In genomic region chr9:708182-708555, GRCh38 we compare ENCODE assay signal across 10 cellular contexts.
DNase-seq lines count a peak whose midpoint lies in the region; ATAC-seq and TF ChIP-seq lines count a peak whose summit lies in the region.
"Had no signal": no experiment of that assay in that cellular context is flagged by ENCODE, and none has a peak within 500 bp of the region (broad histone marks: within the 10 kb centered on the region; RNA-seq: fewer than 3 reads in every experiment).

No MANE protein-coding gene starts in this region.

- peak overlapping the region in 1 of 7 donors; percentile 15 for H3K27ac Mint-ChIP-seq in CD14-positive monocyte
- H3K27ac Mint-ChIP-seq in activated T-cell treated with anti-CD3 and anti-CD28 coated beads, Interleukin-2, amount 50 U/mL, for 72 hours, result no peak overlapping the region
- H3K27ac Mint-ChIP-seq in activated CD4-positive, alpha-beta memory T cell treated with anti-CD3 and anti-CD28 coated beads for 36 hours, result no peak overlapping the region

- TF ChIP-seq CTCF in CD14-positive monocyte (IDR thresholded peaks at IDR 0.05) (no peak), SK-N-SH (IDR thresholded peaks at IDR 0.05) (no peak), osteoblast (IDR thresholded peaks at IDR 0.05; ENCODE audit: extremely low read depth, low read depth, low read length) (no peak)

- H3K4me2 ChIP-seq in SK-N-SH (peak overlapping the region; percentile 77), osteoblast (ENCODE audit: insufficient read depth, low read length) (peak overlapping the region; percentile 84)

- H3K79me2 ChIP-seq in SK-N-SH (ENCODE audit: insufficient read depth) (peaks cover 19% of the 10 kb centered on the region; the same call in 1 of the 2 replicates), osteoblast (ENCODE audit: insufficient read depth, low read length) (peaks cover 61% of the 10 kb centered on the region)

- H3K27ac ChIP-seq in SK-N-SH (ENCODE audit: low read depth in 2 of 2, low read length in 1 of 2), result peak overlapping the region; percentile 33 to 58; a peak in 2 of 4 replicates
- peak overlapping the region; percentile 47 to 73 for H3K27ac ChIP-seq in esophagus (ENCODE audit: low read depth in 2 of 2, low read length in 1 of 2)
- H3K27ac ChIP-seq in osteoblast (ENCODE audit: low read depth, low read length), result peak overlapping the region; percentile 63
- H3K27ac ChIP-seq: WERI-Rb-1 had no signal

- peaks cover 0 to 7% of the 10 kb centered on the region in 2 experiments; a peak in 1 of 4 replicates for H3K4me1 ChIP-seq in SK-N-SH (ENCODE audit: control insufficient read depth in 1 of 2, insufficient read depth in 2 of 2, low read depth in 1 of 2, low read length in 1 of 2)
- H3K4me1 ChIP-seq in esophagus (ENCODE audit: control insufficient read depth in 2 of 2, insufficient read depth in 2 of 2, low read length in 1 of 2), result peaks cover 0 to 19% of the 10 kb centered on the region in 2 donors
- peaks cover 28% of the 10 kb centered on the region for H3K4me1 ChIP-seq in osteoblast (ENCODE audit: insufficient read depth, low read length)

- H3K27me3 Mint-ChIP-seq in CD14-positive monocyte (ENCODE audit: low read depth in 3 of 3), result peaks cover 0 to 9% (median 6%) of the 10 kb centered on the region in 3 donors
- peaks cover 12% of the 10 kb centered on the region for H3K27me3 Mint-ChIP-seq in activated T-cell treated with anti-CD3 and anti-CD28 coated beads, Interleukin-2, amount 50 U/mL, for 72 hours (ENCODE audit: low read depth)
- peaks cover 5% of the 10 kb centered on the region for H3K27me3 Mint-ChIP-seq in activated CD4-positive, alpha-beta memory T cell treated with anti-CD3 and anti-CD28 coated beads for 36 hours

- H3K36me3 ChIP-seq in SK-N-SH (replicated peaks in 1 of 2; ENCODE audit: control insufficient read depth in 1 of 2, insufficient read depth in 2 of 2, low read length in 1 of 2) (peaks cover 3 to 9% of the 10 kb centered on the region in 2 experiments), esophagus (ENCODE audit: control insufficient read depth in 2 of 2, insufficient read depth in 2 of 2, low read length in 1 of 2) (peaks cover 14 to 24% of the 10 kb centered on the region in 2 donors), osteoblast (ENCODE audit: insufficient read depth, low read length) (peaks cover 28% of the 10 kb centered on the region)

- no peak for TF ChIP-seq EP300 in SK-N-SH (IDR thresholded peaks at IDR 0.05; ENCODE audit: borderline replicate concordance in 1 of 2, low read depth in 1 of 2, low read length in 1 of 2)

- H2AFZ ChIP-seq in SK-N-SH (ENCODE audit: low read depth) (no peak overlapping the region), osteoblast (ENCODE audit: low read length) (peak overlapping the region; percentile 25)

- no peak for TF ChIP-seq RAD21 in SK-N-SH (IDR thresholded peaks at IDR 0.05; ENCODE audit: low read length)

- POLR2A ChIA-PET in SK-N-SH (lab: Yijun Ruan, JAX), result no interaction called here
- POLR2A ChIA-PET in activated CD4-positive, alpha-beta memory T cell treated with anti-CD3 and anti-CD28 coated beads for 36 hours (lab: Charles Lee), result no interaction called here

- no peak for ATAC-seq in activated T-cell treated with anti-CD3 and anti-CD28 coated beads, Interleukin-2, amount 50 U/mL, for 72 hours (replicated peaks in 1 of 2)
- ATAC-seq in GM18517 (IDR thresholded peaks at IDR 0.05; ENCODE audit: unreplicated experiment), result no peak

- no peaks in the 10 kb centered on the region for H3K9me3 Mint-ChIP-seq in CD14-positive monocyte
- H3K9me3 Mint-ChIP-seq in activated T-cell treated with anti-CD3 and anti-CD28 coated beads, Interleukin-2, amount 50 U/mL, for 72 hours, result no peaks in the 10 kb centered on the region
- no peaks in the 10 kb centered on the region for H3K9me3 Mint-ChIP-seq in activated CD4-positive, alpha-beta memory T cell treated with anti-CD3 and anti-CD28 coated beads for 36 hours

- no peaks in the 10 kb centered on the region for H3K27me3 ChIP-seq in SK-N-SH (ENCODE audit: insufficient read depth)
- H3K27me3 ChIP-seq in esophagus (ENCODE audit: control insufficient read depth in 1 of 2, insufficient read depth in 2 of 2, low read length in 2 of 2), result no peaks in the 10 kb centered on the region
- no peaks in the 10 kb centered on the region for H3K27me3 ChIP-seq in osteoblast (ENCODE audit: insufficient read depth, low read length)

- no peaks in the 10 kb centered on the region for H4K20me1 ChIP-seq in SK-N-SH (ENCODE audit: insufficient read depth)
- H4K20me1 ChIP-seq in osteoblast (ENCODE audit: insufficient read depth, low read length), result peaks cover 2% of the 10 kb centered on the region

- WGBS in SK-N-SH (ENCODE audit: low lambda C conversion rate), result 22% methylated on average over 7 of the region's 7 CpGs
- WGBS in esophagus, 2 donors, result 19 to 21% methylated on average over 7 of the region's 7 CpGs

- CTCF ChIA-PET in SK-N-SH (lab: Yijun Ruan, JAX), result no interaction called here
- CTCF ChIA-PET in activated CD4-positive, alpha-beta memory T cell treated with anti-CD3 and anti-CD28 coated beads for 36 hours (lab: Charles Lee), result no interaction called here

- H3K9me3 ChIP-seq in SK-N-SH (no peaks in the 10 kb centered on the region), esophagus (ENCODE audit: control insufficient read depth in 2 of 2, insufficient read depth in 1 of 2, low read depth in 1 of 2, low read length in 1 of 2) (no peaks in the 10 kb centered on the region), osteoblast (ENCODE audit: low read depth, low read length) (no peaks in the 10 kb centered on the region)

- intact Hi-C loops in CD14-positive monocyte (cut with micrococcal nuclease), result loop anchor here in 1 of 2 donors (5.0 kb wide), 1 partner anchor 44 kb away; no protein-coding TSS in a partner anchor
- intact Hi-C loops in activated CD4-positive, alpha-beta memory T cell treated with anti-CD3 and anti-CD28 coated beads for 36 hours (cut with micrococcal nuclease), result no loop called here

- peaks cover 4% of the 10 kb centered on the region for H3F3A ChIP-seq in SK-N-SH (replicated peaks; ENCODE audit: insufficient read depth)

- peak overlapping the region; percentile 24 to 44; a peak in 3 of 4 replicates for H3K4me3 ChIP-seq in SK-N-SH (ENCODE audit: low read depth in 2 of 2, low read length in 1 of 2)
- H3K4me3 ChIP-seq in esophagus (ENCODE audit: low read depth in 1 of 2, low read length in 2 of 2), result peak overlapping the region in 1 of 2 donors; percentile 48
- peak overlapping the region; percentile 65 for H3K4me3 ChIP-seq in osteoblast (ENCODE audit: insufficient read depth, low read length)

- no peaks in the 10 kb centered on the region for H3K9me2 ChIP-seq in SK-N-SH

- peaks cover 25% of the 10 kb centered on the region for H3K4me1 Mint-ChIP-seq in CD14-positive monocyte
- peaks cover 12% of the 10 kb centered on the region for H3K4me1 Mint-ChIP-seq in activated T-cell treated with anti-CD3 and anti-CD28 coated beads, Interleukin-2, amount 50 U/mL, for 72 hours (ENCODE audit: low read depth)
- H3K4me1 Mint-ChIP-seq in activated CD4-positive, alpha-beta memory T cell treated with anti-CD3 and anti-CD28 coated beads for 36 hours (ENCODE audit: low read depth), result peaks cover 12% of the 10 kb centered on the region

- H3K9ac ChIP-seq in SK-N-SH, result peak overlapping the region; percentile 44; the same call in 1 of the 2 replicates

- no peaks in the 10 kb centered on the region for H3K36me3 Mint-ChIP-seq in CD14-positive monocyte
- H3K36me3 Mint-ChIP-seq in activated T-cell treated with anti-CD3 and anti-CD28 coated beads, Interleukin-2, amount 50 U/mL, for 72 hours (ENCODE audit: insufficient read depth in 2 of 2), result no peaks in the 10 kb centered on the region
- peaks cover 9% of the 10 kb centered on the region for H3K36me3 Mint-ChIP-seq in activated CD4-positive, alpha-beta memory T cell treated with anti-CD3 and anti-CD28 coated beads for 36 hours

- DNase-seq in CD14-positive monocyte (ENCODE audit: low spot score) (no peak), SK-N-SH (no peak), osteoblast (ENCODE audit: insufficient read length, low spot score, missing footprints) (no peak), DMS 273 treated with DMSO at 0.1 percent for 48 hours (lab: John Stamatoyannopoulos, UW) (no peak)
- DNase-seq in activated T-cell treated with anti-CD3 and anti-CD28 coated beads, Interleukin-2, amount 50 U/mL, for 72 hours, result no peak
- no peak for DNase-seq in activated CD4-positive, alpha-beta memory T cell treated with anti-CD3 and anti-CD28 coated beads for 36 hours
- DNase-seq: NCI-H2081, WERI-Rb-1 had no signal

- H3K4me3 Mint-ChIP-seq in CD14-positive monocyte, result peak overlapping the region; percentile 74 to 90
- H3K4me3 Mint-ChIP-seq in activated T-cell treated with anti-CD3 and anti-CD28 coated beads, Interleukin-2, amount 50 U/mL, for 72 hours, result peak overlapping the region in 1 of 2 donors; percentile 24
- no peak overlapping the region for H3K4me3 Mint-ChIP-seq in activated CD4-positive, alpha-beta memory T cell treated with anti-CD3 and anti-CD28 coated beads for 36 hours

TF ChIP-seq in SK-N-SH, 30 proteins besides CTCF, POLR2A, EP300 and RAD21 (continues in another document):
- TF ChIP-seq CHD2 (IDR thresholded peaks at IDR 0.05; ENCODE audit: low read length, partially characterized antibody) (no peak), SIN3A (IDR thresholded peaks at IDR 0.05; ENCODE audit: borderline replicate concordance, low read depth, low read length) (no peak), FOXM1 (IDR thresholded peaks at IDR 0.05; ENCODE audit: low read depth) (no peak)
- TF ChIP-seq, protein P1, sequence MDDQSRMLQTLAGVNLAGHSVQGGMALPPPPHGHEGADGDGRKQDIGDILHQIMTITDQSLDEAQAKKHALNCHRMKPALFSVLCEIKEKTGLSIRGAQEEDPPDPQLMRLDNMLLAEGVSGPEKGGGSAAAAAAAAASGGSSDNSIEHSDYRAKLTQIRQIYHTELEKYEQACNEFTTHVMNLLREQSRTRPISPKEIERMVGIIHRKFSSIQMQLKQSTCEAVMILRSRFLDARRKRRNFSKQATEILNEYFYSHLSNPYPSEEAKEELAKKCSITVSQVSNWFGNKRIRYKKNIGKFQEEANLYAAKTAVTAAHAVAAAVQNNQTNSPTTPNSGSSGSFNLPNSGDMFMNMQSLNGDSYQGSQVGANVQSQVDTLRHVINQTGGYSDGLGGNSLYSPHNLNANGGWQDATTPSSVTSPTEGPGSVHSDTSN (IDR thresholded peaks at IDR 0.05), result no peak
